1 cellular context compared by ENCODE assay signal in the genomic region with DNA sequence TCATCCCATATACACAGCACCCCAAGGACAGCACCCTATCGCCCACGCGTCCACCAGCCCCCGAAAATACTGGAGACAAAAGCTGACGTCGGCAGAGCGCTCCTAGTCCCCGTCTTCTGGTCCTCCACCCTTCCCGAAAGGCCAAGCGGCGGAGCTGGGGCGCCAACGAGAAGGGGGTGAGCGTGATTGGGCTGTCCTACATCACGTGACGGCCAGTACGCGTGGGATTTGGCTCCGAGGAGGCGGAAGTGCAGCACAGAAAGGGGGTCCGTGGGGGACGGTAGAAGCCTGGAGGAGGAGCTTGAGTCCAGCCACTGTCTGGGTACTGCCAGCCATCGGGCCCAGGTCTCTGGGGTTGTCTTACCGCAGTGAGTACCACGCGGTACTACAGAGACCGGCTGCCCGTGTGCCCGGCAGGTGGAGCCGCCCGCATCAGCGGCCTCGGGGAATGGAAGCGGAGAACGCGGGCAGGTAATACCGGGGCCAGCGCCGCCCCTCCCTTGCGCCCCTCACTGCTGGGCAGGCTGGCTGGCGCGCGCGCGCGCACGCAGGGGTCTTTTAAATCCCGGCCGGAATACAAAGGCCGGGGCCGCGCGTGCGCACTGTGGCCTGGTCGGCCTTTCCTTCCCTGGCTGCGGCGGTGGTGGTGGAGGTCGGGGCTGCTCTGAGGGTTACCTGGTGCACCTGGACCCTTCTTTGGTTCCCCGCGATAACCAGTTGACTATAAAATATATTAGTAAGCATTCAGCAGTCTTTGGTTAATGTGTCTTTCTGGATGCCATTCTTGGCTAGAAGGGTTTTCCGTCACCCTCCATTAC.
TF ChIP-seq lines count a peak whose summit lies in the region.

A gene (plus strand): TSS at position 283 of the 818 bp plus-strand sequence. CDS start 166 bp downstream, at position 449.

TF ChIP-seq in GM12878, 131 proteins besides CTCF, POLR2A, EP300 and RAD21 (continued from another document):
- TF ChIP-seq PAX5 (IDR thresholded peaks at IDR 0.05; ENCODE audit: borderline replicate concordance, low read depth, low read length) = 0 out of 2 replicates have a peak, but pooled peaks have one; percentile 4
- TF ChIP-seq CBX5 (IDR thresholded peaks at IDR 0.05; ENCODE audit: low read depth) = no peak
- TF ChIP-seq, protein P1, sequence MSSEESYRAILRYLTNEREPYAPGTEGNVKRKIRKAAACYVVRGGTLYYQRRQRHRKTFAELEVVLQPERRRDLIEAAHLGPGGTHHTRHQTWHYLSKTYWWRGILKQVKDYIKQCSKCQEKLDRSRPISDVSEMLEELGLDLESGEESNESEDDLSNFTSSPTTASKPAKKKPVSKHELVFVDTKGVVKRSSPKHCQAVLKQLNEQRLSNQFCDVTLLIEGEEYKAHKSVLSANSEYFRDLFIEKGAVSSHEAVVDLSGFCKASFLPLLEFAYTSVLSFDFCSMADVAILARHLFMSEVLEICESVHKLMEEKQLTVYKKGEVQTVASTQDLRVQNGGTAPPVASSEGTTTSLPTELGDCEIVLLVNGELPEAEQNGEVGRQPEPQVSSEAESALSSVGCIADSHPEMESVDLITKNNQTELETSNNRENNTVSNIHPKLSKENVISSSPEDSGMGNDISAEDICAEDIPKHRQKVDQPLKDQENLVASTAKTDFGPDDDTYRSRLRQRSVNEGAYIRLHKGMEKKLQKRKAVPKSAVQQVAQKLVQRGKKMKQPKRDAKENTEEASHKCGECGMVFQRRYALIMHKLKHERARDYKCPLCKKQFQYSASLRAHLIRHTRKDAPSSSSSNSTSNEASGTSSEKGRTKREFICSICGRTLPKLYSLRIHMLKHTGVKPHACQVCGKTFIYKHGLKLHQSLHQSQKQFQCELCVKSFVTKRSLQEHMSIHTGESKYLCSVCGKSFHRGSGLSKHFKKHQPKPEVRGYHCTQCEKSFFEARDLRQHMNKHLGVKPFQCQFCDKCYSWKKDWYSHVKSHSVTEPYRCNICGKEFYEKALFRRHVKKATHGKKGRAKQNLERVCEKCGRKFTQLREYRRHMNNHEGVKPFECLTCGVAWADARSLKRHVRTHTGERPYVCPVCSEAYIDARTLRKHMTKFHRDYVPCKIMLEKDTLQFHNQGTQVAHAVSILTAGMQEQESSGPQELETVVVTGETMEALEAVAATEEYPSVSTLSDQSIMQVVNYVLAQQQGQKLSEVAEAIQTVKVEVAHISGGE (CRISPR knock-in tag; IDR thresholded peaks at IDR 0.05) = peak; percentile 85
- TF ChIP-seq MYB (IDR thresholded peaks at IDR 0.05; ENCODE audit: borderline replicate concordance, low read depth, low read length) = no peak
- TF ChIP-seq, protein P2, sequence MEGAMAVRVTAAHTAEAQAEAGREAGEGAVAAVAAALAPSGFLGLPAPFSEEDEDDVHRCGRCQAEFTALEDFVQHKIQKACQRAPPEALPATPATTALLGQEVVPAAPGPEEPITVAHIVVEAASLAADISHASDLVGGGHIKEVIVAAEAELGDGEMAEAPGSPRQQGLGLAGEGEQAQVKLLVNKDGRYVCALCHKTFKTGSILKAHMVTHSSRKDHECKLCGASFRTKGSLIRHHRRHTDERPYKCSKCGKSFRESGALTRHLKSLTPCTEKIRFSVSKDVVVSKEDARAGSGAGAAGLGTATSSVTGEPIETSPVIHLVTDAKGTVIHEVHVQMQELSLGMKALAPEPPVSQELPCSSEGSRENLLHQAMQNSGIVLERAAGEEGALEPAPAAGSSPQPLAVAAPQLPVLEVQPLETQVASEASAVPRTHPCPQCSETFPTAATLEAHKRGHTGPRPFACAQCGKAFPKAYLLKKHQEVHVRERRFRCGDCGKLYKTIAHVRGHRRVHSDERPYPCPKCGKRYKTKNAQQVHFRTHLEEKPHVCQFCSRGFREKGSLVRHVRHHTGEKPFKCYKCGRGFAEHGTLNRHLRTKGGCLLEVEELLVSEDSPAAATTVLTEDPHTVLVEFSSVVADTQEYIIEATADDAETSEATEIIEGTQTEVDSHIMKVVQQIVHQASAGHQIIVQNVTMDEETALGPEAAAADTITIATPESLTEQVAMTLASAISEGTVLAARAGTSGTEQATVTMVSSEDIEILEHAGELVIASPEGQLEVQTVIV (IDR thresholded peaks at IDR 0.05; ENCODE audit: borderline replicate concordance, partially characterized antibody) = peak; percentile 89
- TF ChIP-seq SMAD1 (IDR thresholded peaks at IDR 0.05; ENCODE audit: low read depth, partially characterized antibody) = no peak
- TF ChIP-seq, protein P3, sequence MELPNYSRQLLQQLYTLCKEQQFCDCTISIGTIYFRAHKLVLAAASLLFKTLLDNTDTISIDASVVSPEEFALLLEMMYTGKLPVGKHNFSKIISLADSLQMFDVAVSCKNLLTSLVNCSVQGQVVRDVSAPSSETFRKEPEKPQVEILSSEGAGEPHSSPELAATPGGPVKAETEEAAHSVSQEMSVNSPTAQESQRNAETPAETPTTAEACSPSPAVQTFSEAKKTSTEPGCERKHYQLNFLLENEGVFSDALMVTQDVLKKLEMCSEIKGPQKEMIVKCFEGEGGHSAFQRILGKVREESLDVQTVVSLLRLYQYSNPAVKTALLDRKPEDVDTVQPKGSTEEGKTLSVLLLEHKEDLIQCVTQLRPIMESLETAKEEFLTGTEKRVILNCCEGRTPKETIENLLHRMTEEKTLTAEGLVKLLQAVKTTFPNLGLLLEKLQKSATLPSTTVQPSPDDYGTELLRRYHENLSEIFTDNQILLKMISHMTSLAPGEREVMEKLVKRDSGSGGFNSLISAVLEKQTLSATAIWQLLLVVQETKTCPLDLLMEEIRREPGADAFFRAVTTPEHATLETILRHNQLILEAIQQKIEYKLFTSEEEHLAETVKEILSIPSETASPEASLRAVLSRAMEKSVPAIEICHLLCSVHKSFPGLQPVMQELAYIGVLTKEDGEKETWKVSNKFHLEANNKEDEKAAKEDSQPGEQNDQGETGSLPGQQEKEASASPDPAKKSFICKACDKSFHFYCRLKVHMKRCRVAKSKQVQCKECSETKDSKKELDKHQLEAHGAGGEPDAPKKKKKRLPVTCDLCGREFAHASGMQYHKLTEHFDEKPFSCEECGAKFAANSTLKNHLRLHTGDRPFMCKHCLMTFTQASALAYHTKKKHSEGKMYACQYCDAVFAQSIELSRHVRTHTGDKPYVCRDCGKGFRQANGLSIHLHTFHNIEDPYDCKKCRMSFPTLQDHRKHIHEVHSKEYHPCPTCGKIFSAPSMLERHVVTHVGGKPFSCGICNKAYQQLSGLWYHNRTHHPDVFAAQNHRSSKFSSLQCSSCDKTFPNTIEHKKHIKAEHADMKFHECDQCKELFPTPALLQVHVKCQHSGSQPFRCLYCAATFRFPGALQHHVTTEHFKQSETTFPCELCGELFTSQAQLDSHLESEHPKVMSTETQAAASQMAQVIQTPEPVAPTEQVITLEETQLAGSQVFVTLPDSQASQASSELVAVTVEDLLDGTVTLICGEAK (IDR thresholded peaks at IDR 0.05; ENCODE audit: borderline replicate concordance) = peak; percentile 96
- TF ChIP-seq, protein P4, sequence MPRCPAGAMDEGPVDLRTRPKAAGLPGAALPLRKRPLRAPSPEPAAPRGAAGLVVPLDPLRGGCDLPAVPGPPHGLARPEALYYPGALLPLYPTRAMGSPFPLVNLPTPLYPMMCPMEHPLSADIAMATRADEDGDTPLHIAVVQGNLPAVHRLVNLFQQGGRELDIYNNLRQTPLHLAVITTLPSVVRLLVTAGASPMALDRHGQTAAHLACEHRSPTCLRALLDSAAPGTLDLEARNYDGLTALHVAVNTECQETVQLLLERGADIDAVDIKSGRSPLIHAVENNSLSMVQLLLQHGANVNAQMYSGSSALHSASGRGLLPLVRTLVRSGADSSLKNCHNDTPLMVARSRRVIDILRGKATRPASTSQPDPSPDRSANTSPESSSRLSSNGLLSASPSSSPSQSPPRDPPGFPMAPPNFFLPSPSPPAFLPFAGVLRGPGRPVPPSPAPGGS (IDR thresholded peaks at IDR 0.05; ENCODE audit: borderline replicate concordance, insufficient read depth, low read depth, low read length, poor library complexity, severe bottlenecking) = peak; percentile 32
- TF ChIP-seq, protein P5, sequence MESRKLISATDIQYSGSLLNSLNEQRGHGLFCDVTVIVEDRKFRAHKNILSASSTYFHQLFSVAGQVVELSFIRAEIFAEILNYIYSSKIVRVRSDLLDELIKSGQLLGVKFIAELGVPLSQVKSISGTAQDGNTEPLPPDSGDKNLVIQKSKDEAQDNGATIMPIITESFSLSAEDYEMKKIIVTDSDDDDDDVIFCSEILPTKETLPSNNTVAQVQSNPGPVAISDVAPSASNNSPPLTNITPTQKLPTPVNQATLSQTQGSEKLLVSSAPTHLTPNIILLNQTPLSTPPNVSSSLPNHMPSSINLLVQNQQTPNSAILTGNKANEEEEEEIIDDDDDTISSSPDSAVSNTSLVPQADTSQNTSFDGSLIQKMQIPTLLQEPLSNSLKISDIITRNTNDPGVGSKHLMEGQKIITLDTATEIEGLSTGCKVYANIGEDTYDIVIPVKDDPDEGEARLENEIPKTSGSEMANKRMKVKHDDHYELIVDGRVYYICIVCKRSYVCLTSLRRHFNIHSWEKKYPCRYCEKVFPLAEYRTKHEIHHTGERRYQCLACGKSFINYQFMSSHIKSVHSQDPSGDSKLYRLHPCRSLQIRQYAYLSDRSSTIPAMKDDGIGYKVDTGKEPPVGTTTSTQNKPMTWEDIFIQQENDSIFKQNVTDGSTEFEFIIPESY (IDR thresholded peaks at IDR 0.05) = no peak
- no peak for TF ChIP-seq NFIC (IDR thresholded peaks at IDR 0.05; ENCODE audit: low read depth, low read length)
- peak; percentile 59; the same call in 1 of the 2 replicates for TF ChIP-seq CREB1 (IDR thresholded peaks at IDR 0.05; ENCODE audit: low read depth)
- TF ChIP-seq RB1 (IDR thresholded peaks at IDR 0.05; ENCODE audit: borderline replicate concordance) = peak; percentile 84
- TF ChIP-seq, protein P6, sequence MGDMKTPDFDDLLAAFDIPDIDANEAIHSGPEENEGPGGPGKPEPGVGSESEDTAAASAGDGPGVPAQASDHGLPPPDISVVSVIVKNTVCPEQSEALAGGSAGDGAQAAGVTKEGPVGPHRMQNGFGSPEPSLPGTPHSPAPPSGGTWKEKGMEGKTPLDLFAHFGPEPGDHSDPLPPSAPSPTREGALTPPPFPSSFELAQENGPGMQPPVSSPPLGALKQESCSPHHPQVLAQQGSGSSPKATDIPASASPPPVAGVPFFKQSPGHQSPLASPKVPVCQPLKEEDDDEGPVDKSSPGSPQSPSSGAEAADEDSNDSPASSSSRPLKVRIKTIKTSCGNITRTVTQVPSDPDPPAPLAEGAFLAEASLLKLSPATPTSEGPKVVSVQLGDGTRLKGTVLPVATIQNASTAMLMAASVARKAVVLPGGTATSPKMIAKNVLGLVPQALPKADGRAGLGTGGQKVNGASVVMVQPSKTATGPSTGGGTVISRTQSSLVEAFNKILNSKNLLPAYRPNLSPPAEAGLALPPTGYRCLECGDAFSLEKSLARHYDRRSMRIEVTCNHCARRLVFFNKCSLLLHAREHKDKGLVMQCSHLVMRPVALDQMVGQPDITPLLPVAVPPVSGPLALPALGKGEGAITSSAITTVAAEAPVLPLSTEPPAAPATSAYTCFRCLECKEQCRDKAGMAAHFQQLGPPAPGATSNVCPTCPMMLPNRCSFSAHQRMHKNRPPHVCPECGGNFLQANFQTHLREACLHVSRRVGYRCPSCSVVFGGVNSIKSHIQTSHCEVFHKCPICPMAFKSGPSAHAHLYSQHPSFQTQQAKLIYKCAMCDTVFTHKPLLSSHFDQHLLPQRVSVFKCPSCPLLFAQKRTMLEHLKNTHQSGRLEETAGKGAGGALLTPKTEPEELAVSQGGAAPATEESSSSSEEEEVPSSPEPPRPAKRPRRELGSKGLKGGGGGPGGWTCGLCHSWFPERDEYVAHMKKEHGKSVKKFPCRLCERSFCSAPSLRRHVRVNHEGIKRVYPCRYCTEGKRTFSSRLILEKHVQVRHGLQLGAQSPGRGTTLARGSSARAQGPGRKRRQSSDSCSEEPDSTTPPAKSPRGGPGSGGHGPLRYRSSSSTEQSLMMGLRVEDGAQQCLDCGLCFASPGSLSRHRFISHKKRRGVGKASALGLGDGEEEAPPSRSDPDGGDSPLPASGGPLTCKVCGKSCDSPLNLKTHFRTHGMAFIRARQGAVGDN (IDR thresholded peaks at IDR 0.05) = peak; percentile 56; the same call in 1 of the 2 replicates
- TF ChIP-seq CBFB (IDR thresholded peaks at IDR 0.05; ENCODE audit: low read depth) = peak; percentile 71; the same call in 1 of the 2 replicates
- TF ChIP-seq, protein P7, sequence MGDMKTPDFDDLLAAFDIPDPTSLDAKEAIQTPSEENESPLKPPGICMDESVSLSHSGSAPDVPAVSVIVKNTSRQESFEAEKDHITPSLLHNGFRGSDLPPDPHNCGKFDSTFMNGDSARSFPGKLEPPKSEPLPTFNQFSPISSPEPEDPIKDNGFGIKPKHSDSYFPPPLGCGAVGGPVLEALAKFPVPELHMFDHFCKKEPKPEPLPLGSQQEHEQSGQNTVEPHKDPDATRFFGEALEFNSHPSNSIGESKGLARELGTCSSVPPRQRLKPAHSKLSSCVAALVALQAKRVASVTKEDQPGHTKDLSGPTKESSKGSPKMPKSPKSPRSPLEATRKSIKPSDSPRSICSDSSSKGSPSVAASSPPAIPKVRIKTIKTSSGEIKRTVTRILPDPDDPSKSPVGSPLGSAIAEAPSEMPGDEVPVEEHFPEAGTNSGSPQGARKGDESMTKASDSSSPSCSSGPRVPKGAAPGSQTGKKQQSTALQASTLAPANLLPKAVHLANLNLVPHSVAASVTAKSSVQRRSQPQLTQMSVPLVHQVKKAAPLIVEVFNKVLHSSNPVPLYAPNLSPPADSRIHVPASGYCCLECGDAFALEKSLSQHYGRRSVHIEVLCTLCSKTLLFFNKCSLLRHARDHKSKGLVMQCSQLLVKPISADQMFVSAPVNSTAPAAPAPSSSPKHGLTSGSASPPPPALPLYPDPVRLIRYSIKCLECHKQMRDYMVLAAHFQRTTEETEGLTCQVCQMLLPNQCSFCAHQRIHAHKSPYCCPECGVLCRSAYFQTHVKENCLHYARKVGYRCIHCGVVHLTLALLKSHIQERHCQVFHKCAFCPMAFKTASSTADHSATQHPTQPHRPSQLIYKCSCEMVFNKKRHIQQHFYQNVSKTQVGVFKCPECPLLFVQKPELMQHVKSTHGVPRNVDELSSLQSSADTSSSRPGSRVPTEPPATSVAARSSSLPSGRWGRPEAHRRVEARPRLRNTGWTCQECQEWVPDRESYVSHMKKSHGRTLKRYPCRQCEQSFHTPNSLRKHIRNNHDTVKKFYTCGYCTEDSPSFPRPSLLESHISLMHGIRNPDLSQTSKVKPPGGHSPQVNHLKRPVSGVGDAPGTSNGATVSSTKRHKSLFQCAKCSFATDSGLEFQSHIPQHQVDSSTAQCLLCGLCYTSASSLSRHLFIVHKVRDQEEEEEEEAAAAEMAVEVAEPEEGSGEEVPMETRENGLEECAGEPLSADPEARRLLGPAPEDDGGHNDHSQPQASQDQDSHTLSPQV (IDR thresholded peaks at IDR 0.05) = no peak
- TF ChIP-seq, protein P8, sequence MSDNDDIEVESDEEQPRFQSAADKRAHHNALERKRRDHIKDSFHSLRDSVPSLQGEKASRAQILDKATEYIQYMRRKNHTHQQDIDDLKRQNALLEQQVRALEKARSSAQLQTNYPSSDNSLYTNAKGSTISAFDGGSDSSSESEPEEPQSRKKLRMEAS (IDR thresholded peaks at IDR 0.05; ENCODE audit: low read depth, low read length) = peak; percentile 92
- TF ChIP-seq SMAD5 (IDR thresholded peaks at IDR 0.05; ENCODE audit: low read depth) = peak; percentile 92
- TF ChIP-seq ZNF207 (IDR thresholded peaks at IDR 0.05; ENCODE audit: borderline replicate concordance) = peak; percentile 88
- peak; percentile 3; the same call in 1 of the 3 replicates for TF ChIP-seq POU2F2 (IDR thresholded peaks at IDR 0.05; ENCODE audit: borderline replicate concordance, low read depth, low read length)
- TF ChIP-seq, protein P9, sequence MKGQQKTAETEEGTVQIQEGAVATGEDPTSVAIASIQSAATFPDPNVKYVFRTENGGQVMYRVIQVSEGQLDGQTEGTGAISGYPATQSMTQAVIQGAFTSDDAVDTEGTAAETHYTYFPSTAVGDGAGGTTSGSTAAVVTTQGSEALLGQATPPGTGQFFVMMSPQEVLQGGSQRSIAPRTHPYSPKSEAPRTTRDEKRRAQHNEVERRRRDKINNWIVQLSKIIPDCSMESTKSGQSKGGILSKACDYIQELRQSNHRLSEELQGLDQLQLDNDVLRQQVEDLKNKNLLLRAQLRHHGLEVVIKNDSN (IDR thresholded peaks at IDR 0.05; ENCODE audit: borderline replicate concordance, extremely low read length, insufficient read depth, low read depth, low read length) = peak; percentile 99
